8 cellular contexts compared by ENCODE assay signal in genomic region chr19:36773223-36773579, GRCh38. TPM values are rescaled to one million over a fixed set of nuclear protein-coding genes. Genes with fewer than 3 reads are reported as not detected.
A peak's percentile ranks its signal among the peaks of the same experiment; 100 is the strongest.
DNase-seq lines count a peak whose midpoint lies in the region; ATAC-seq, FAIRE-seq and TF ChIP-seq lines count a peak whose summit lies in the region.

No MANE protein-coding gene starts in this region.

- peak overlapping the region; percentile 97 for H3K27ac Mint-ChIP-seq in activated CD4-positive, alpha-beta T cell treated with anti-CD3 and anti-CD28 coated beads for 36 hours
- peak overlapping the region; percentile 44 for H3K27ac Mint-ChIP-seq in glutamatergic neuron (ENCODE audit: unreplicated experiment)

- peaks cover 2% of the 10 kb centered on the region; the same call in 1 of the 2 replicates for H3K36me3 ChIP-seq in SK-N-MC (ENCODE audit: insufficient read depth, low read length)

- DNase-seq in activated CD4-positive, alpha-beta T cell treated with anti-CD3 and anti-CD28 coated beads for 36 hours = no peak
- no peak for DNase-seq in activated CD4-positive, alpha-beta T cell treated with anti-CD3 and anti-CD28 coated beads for 1 hour
- DNase-seq in SK-N-MC (ENCODE audit: low read depth, low spot score) (no peak), glutamatergic neuron (no peak), NCI-H446 treated with DMSO at 0.1 percent for 48 hours (lab: John Stamatoyannopoulos, UW) (no peak), NCI-H1092 treated with DMSO at 0.1 percent for 48 hours (lab: John Stamatoyannopoulos, UW) (no peak), frontal cortex (ENCODE audit: low spot score in 2 of 2) (no peak)
- no peak for DNase-seq in stimulated activated naive CD8-positive, alpha-beta T cell treated with anti-CD3 and anti-CD28 coated beads, Interleukin-15, Interleukin-2, amounts not matched to agents 100 U/mL and 50 U/mL, for 24 hours

- intact Hi-C loops in activated CD4-positive, alpha-beta T cell treated with anti-CD3 and anti-CD28 coated beads for 36 hours (cut with DNase I, micrococcal nuclease) = loop anchor here (1.0 to 10.0 kb wide), 12 partner anchors 24 to 542 kb away; partner anchors contain the start of genes ZNF260 (in 2 of the 2), ZFP14 (in 1 of the 2), ZNF383 (in 1 of the 2) and ZNF420 (in 1 of the 2)

- CTCF ChIA-PET in activated CD4-positive, alpha-beta T cell treated with anti-CD3 and anti-CD28 coated beads for 36 hours (lab: Charles Lee) = interaction anchor here (0.7 kb wide), 1 partner anchor 935 kb away, joined by 3 read pairs; no protein-coding TSS in a partner anchor

- peaks cover 27% of the 10 kb centered on the region for H3K9me3 Mint-ChIP-seq in activated CD4-positive, alpha-beta T cell treated with anti-CD3 and anti-CD28 coated beads for 36 hours (ENCODE audit: low read depth)
- peaks cover 15% of the 10 kb centered on the region for H3K9me3 Mint-ChIP-seq in glutamatergic neuron (ENCODE audit: unreplicated experiment)

- POLR2A ChIA-PET in activated CD4-positive, alpha-beta T cell treated with anti-CD3 and anti-CD28 coated beads for 36 hours (lab: Charles Lee) = no interaction called here

- peak overlapping the region; percentile 99 for H3K4me3 Mint-ChIP-seq in activated CD4-positive, alpha-beta T cell treated with anti-CD3 and anti-CD28 coated beads for 36 hours
- H3K4me3 Mint-ChIP-seq in glutamatergic neuron (ENCODE audit: unreplicated experiment) = peak overlapping the region; percentile 99

- peaks cover 7% of the 10 kb centered on the region; the same call in 1 of the 2 replicates for H3K9me3 ChIP-seq in SK-N-MC (ENCODE audit: low read depth, low read length)

- peak overlapping the region; percentile 92 for H3K9ac ChIP-seq in SK-N-MC (ENCODE audit: insufficient read length)

- H3K27me3 Mint-ChIP-seq in activated CD4-positive, alpha-beta T cell treated with anti-CD3 and anti-CD28 coated beads for 36 hours = no peaks in the 10 kb centered on the region
- H3K27me3 Mint-ChIP-seq in glutamatergic neuron (ENCODE audit: unreplicated experiment) = no peaks in the 10 kb centered on the region

- peaks cover 20% of the 10 kb centered on the region for H3K4me1 Mint-ChIP-seq in activated CD4-positive, alpha-beta T cell treated with anti-CD3 and anti-CD28 coated beads for 36 hours
- peaks cover 10% of the 10 kb centered on the region for H3K4me1 Mint-ChIP-seq in glutamatergic neuron (ENCODE audit: low read depth, unreplicated experiment)

- no peak overlapping the region for H3K27ac ChIP-seq in SK-N-MC

- peak overlapping the region; percentile 96 for H3K4me3 ChIP-seq in SK-N-MC

- FAIRE-seq in frontal cortex (lab: Jason Lieb, UNC) = no peak

- no peak for TF ChIP-seq CTCF in glutamatergic neuron (IDR thresholded peaks at IDR 0.05; ENCODE audit: partially characterized antibody, unreplicated experiment)

- peak; percentile 21 for ATAC-seq in activated CD4-positive, alpha-beta T cell treated with anti-CD3 and anti-CD28 coated beads for 36 hours
- ATAC-seq in stimulated activated naive CD8-positive, alpha-beta T cell treated with anti-CD3 and anti-CD28 coated beads, Interleukin-15, Interleukin-2, amounts not matched to agents 100 U/mL and 50 U/mL, for 24 hours = peak; percentile 9

- peaks cover 59% of the 10 kb centered on the region for H3K36me3 Mint-ChIP-seq in activated CD4-positive, alpha-beta T cell treated with anti-CD3 and anti-CD28 coated beads for 36 hours (ENCODE audit: low read depth)
- peaks cover 10% of the 10 kb centered on the region for H3K36me3 Mint-ChIP-seq in glutamatergic neuron (ENCODE audit: unreplicated experiment)

RNA-seq across cellular contexts. Expression of gene ZNF850, which starts 0.6 kb away (rescaled TPM):
- 10 to 100 TPM in 1 of 2 experiments, 1 to 10 TPM in 1; 7.0 to 10.7 TPM for total RNA-seq in activated CD4-positive, alpha-beta T cell treated with anti-CD3 and anti-CD28 coated beads for 36 hours
- total RNA-seq in glutamatergic neuron (ENCODE audit: unreplicated experiment) = 3.8 TPM
- total RNA-seq in frontal cortex = 6.1 TPM
